1 cellular context compared by ENCODE assay signal in the genomic region with DNA sequence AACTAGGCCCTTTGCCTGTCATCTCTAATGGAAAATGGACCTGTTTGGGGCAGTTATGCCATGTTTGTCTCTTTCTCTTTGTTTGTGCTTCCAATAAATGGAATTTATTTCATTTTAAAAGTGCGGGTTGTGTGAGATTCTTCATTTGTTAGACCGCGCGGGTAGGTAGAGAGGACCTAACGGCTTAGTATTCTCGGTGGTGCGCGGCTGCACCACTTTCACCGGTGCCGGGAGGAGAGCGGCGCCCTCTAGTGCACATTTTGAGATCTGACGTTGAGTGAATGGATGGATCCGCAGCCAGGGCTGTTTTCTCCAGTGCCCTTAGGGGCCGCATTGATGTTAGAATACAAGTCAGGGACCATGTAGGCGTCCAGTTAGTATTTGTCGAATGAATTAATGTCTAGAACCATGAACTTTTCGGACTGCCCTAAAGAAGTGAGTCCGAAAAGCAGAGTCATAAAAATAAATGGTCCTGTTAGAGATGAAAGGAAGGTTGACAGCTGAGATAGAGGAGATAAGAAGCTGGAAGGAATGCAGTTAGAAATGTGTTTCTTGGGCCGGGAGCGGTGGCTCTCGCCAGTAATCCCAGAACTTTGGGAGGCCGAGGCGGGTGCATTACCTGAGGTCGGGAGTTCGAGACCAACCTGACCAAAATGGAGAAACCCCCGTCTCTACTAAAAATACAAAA.
A peak's percentile ranks its signal among the peaks of the same experiment; 100 is the strongest.
TF ChIP-seq lines count a peak whose summit lies in the region.

No MANE protein-coding gene starts in this region.

TF ChIP-seq in K562, 482 proteins besides CTCF, POLR2A, EP300 and RAD21 (continued from another document and continues in another):
- TF ChIP-seq, protein P1, sequence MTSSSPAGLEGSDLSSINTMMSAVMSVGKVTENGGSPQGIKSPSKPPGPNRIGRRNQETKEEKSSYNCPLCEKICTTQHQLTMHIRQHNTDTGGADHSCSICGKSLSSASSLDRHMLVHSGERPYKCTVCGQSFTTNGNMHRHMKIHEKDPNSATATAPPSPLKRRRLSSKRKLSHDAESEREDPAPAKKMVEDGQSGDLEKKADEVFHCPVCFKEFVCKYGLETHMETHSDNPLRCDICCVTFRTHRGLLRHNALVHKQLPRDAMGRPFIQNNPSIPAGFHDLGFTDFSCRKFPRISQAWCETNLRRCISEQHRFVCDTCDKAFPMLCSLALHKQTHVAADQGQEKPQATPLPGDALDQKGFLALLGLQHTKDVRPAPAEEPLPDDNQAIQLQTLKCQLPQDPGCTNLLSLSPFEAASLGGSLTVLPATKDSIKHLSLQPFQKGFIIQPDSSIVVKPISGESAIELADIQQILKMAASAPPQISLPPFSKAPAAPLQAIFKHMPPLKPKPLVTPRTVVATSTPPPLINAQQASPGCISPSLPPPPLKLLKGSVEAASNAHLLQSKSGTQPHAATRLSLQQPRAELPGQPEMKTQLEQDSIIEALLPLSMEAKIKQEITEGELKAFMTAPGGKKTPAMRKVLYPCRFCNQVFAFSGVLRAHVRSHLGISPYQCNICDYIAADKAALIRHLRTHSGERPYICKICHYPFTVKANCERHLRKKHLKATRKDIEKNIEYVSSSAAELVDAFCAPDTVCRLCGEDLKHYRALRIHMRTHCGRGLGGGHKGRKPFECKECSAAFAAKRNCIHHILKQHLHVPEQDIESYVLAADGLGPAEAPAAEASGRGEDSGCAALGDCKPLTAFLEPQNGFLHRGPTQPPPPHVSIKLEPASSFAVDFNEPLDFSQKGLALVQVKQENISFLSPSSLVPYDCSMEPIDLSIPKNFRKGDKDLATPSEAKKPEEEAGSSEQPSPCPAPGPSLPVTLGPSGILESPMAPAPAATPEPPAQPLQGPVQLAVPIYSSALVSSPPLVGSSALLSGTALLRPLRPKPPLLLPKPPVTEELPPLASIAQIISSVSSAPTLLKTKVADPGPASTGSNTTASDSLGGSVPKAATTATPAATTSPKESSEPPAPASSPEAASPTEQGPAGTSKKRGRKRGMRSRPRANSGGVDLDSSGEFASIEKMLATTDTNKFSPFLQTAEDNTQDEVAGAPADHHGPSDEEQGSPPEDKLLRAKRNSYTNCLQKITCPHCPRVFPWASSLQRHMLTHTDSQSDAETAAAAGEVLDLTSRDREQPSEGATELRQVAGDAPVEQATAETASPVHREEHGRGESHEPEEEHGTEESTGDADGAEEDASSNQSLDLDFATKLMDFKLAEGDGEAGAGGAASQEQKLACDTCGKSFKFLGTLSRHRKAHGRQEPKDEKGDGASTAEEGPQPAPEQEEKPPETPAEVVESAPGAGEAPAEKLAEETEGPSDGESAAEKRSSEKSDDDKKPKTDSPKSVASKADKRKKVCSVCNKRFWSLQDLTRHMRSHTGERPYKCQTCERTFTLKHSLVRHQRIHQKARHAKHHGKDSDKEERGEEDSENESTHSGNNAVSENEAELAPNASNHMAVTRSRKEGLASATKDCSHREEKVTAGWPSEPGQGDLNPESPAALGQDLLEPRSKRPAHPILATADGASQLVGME (CRISPR knock-in tag; IDR thresholded peaks at IDR 0.05), result peak; percentile 71; the same call in 1 of the 2 replicates
- TF ChIP-seq MYNN (IDR thresholded peaks at IDR 0.05) (peak; percentile 61; the same call in 1 of the 2 replicates), MYNN (CRISPR knock-in tag; IDR thresholded peaks at IDR 0.05) (no peak), LCOR (CRISPR knock-in tag; IDR thresholded peaks at IDR 0.05) (peak; percentile 65), SOX6 (IDR thresholded peaks at IDR 0.05) (0 out of 2 replicates have a peak, but pooled peaks have one; percentile 52), ZNF263 (CRISPR knock-in tag; IDR thresholded peaks at IDR 0.05; ENCODE audit: borderline replicate concordance) (peak; percentile 48; the same call in 1 of the 2 replicates), L3MBTL2 (IDR thresholded peaks at IDR 0.05) (peak; percentile 62), NR2F6 (CRISPR knock-in tag; IDR thresholded peaks at IDR 0.05) (no peak), SMC3 (conservative IDR thresholded peaks at IDR 0.05; ENCODE audit: insufficient read depth, low read depth, low read length) (peak; percentile 96), HNRNPLL (IDR thresholded peaks at IDR 0.05; ENCODE audit: low read depth, low read length, poor library complexity, severe bottlenecking) (peak; percentile 81), RCOR1 (IDR thresholded peaks at IDR 0.05; ENCODE audit: borderline replicate concordance in 1 of 2, low read depth in 2 of 2, low read length in 2 of 2) (peak in 1 of 2 experiments; percentile 91; a peak in 2 of 4 replicates), BRD9 (IDR thresholded peaks at IDR 0.05; ENCODE audit: low read depth, partially characterized antibody) (peak; percentile 53), NBN (IDR thresholded peaks at IDR 0.05; ENCODE audit: low read depth) (peak; percentile 47; the same call in 1 of the 2 replicates), TBP (optimal IDR thresholded peaks at IDR 0.05; ENCODE audit: low read depth, low read length) (peak; percentile 27), MYBL2 (IDR thresholded peaks at IDR 0.05; ENCODE audit: low read depth) (peak; percentile 50; the same call in 1 of the 2 replicates), MYBL2 (CRISPR knock-in tag; IDR thresholded peaks at IDR 0.05; ENCODE audit: borderline replicate concordance) (no peak), PHB2 (IDR thresholded peaks at IDR 0.05; ENCODE audit: low read depth) (no peak), NRF1 (conservative IDR thresholded peaks at IDR 0.05 in 1 of 2, IDR thresholded peaks at IDR 0.05 in 1 of 2) (peak; percentile 55 to 62; a peak in 3 of 4 replicates), ZZZ3 (IDR thresholded peaks at IDR 0.05) (no peak), MTA3 (IDR thresholded peaks at IDR 0.05; ENCODE audit: borderline replicate concordance) (peak; percentile 60; the same call in 1 of the 2 replicates), MYC (IDR thresholded peaks at IDR 0.05; ENCODE audit: low read depth, low read length) (peak; percentile 68; the same call in 1 of the 2 replicates), MYC (CRISPR knock-in tag; IDR thresholded peaks at IDR 0.05; ENCODE audit: borderline replicate concordance, low read depth) (no peak), YY1 (IDR thresholded peaks at IDR 0.05; ENCODE audit: borderline replicate concordance in 1 of 3, control insufficient read depth in 1 of 3, extremely low read depth in 1 of 3, insufficient read depth in 3 of 3, insufficient read length in 1 of 3, insufficient replicate concordance in 2 of 3, low read depth in 1 of 3, low read length in 2 of 3) (peak in 2 of 3 experiments; percentile 32 to 52), TOE1 (IDR thresholded peaks at IDR 0.05; ENCODE audit: borderline replicate concordance) (peak; percentile 59; the same call in 1 of the 2 replicates), TOE1 (CRISPR knock-in tag; IDR thresholded peaks at IDR 0.05; ENCODE audit: borderline replicate concordance, low read depth) (no peak), SMARCA4 (IDR thresholded peaks at IDR 0.05) (0 out of 2 replicates have a peak, but pooled peaks have one; percentile 12), KDM4B (IDR thresholded peaks at IDR 0.05; ENCODE audit: borderline replicate concordance in 2 of 2, low read depth in 1 of 2) (no peak), ZFP36 (IDR thresholded peaks at IDR 0.05; ENCODE audit: low read depth, low read length, partially characterized antibody) (peak; percentile 41)
- TF ChIP-seq, protein P2, sequence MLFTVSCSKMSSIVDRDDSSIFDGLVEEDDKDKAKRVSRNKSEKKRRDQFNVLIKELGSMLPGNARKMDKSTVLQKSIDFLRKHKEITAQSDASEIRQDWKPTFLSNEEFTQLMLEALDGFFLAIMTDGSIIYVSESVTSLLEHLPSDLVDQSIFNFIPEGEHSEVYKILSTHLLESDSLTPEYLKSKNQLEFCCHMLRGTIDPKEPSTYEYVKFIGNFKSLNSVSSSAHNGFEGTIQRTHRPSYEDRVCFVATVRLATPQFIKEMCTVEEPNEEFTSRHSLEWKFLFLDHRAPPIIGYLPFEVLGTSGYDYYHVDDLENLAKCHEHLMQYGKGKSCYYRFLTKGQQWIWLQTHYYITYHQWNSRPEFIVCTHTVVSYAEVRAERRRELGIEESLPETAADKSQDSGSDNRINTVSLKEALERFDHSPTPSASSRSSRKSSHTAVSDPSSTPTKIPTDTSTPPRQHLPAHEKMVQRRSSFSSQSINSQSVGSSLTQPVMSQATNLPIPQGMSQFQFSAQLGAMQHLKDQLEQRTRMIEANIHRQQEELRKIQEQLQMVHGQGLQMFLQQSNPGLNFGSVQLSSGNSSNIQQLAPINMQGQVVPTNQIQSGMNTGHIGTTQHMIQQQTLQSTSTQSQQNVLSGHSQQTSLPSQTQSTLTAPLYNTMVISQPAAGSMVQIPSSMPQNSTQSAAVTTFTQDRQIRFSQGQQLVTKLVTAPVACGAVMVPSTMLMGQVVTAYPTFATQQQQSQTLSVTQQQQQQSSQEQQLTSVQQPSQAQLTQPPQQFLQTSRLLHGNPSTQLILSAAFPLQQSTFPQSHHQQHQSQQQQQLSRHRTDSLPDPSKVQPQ (CRISPR knock-in tag; IDR thresholded peaks at IDR 0.05; ENCODE audit: borderline replicate concordance), result 0 out of 2 replicates have a peak, but pooled peaks have one; percentile 12
- TF ChIP-seq, protein P3, sequence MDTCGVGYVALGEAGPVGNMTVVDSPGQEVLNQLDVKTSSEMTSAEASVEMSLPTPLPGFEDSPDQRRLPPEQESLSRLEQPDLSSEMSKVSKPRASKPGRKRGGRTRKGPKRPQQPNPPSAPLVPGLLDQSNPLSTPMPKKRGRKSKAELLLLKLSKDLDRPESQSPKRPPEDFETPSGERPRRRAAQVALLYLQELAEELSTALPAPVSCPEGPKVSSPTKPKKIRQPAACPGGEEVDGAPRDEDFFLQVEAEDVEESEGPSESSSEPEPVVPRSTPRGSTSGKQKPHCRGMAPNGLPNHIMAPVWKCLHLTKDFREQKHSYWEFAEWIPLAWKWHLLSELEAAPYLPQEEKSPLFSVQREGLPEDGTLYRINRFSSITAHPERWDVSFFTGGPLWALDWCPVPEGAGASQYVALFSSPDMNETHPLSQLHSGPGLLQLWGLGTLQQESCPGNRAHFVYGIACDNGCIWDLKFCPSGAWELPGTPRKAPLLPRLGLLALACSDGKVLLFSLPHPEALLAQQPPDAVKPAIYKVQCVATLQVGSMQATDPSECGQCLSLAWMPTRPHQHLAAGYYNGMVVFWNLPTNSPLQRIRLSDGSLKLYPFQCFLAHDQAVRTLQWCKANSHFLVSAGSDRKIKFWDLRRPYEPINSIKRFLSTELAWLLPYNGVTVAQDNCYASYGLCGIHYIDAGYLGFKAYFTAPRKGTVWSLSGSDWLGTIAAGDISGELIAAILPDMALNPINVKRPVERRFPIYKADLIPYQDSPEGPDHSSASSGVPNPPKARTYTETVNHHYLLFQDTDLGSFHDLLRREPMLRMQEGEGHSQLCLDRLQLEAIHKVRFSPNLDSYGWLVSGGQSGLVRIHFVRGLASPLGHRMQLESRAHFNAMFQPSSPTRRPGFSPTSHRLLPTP (IDR thresholded peaks at IDR 0.05; ENCODE audit: borderline replicate concordance, extremely low read depth, insufficient read length), result no peak
- TF ChIP-seq, protein P4, sequence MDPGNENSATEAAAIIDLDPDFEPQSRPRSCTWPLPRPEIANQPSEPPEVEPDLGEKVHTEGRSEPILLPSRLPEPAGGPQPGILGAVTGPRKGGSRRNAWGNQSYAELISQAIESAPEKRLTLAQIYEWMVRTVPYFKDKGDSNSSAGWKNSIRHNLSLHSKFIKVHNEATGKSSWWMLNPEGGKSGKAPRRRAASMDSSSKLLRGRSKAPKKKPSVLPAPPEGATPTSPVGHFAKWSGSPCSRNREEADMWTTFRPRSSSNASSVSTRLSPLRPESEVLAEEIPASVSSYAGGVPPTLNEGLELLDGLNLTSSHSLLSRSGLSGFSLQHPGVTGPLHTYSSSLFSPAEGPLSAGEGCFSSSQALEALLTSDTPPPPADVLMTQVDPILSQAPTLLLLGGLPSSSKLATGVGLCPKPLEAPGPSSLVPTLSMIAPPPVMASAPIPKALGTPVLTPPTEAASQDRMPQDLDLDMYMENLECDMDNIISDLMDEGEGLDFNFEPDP (CRISPR knock-in tag; IDR thresholded peaks at IDR 0.05), result no peak
- TF ChIP-seq, protein P5, sequence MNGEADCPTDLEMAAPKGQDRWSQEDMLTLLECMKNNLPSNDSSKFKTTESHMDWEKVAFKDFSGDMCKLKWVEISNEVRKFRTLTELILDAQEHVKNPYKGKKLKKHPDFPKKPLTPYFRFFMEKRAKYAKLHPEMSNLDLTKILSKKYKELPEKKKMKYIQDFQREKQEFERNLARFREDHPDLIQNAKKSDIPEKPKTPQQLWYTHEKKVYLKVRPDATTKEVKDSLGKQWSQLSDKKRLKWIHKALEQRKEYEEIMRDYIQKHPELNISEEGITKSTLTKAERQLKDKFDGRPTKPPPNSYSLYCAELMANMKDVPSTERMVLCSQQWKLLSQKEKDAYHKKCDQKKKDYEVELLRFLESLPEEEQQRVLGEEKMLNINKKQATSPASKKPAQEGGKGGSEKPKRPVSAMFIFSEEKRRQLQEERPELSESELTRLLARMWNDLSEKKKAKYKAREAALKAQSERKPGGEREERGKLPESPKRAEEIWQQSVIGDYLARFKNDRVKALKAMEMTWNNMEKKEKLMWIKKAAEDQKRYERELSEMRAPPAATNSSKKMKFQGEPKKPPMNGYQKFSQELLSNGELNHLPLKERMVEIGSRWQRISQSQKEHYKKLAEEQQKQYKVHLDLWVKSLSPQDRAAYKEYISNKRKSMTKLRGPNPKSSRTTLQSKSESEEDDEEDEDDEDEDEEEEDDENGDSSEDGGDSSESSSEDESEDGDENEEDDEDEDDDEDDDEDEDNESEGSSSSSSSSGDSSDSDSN (IDR thresholded peaks at IDR 0.05; ENCODE audit: borderline replicate concordance in 1 of 2, low read depth in 2 of 2, low read length in 2 of 2), result peak; percentile 46 to 80; a peak in 2 of 4 replicates
- TF ChIP-seq, protein P6, sequence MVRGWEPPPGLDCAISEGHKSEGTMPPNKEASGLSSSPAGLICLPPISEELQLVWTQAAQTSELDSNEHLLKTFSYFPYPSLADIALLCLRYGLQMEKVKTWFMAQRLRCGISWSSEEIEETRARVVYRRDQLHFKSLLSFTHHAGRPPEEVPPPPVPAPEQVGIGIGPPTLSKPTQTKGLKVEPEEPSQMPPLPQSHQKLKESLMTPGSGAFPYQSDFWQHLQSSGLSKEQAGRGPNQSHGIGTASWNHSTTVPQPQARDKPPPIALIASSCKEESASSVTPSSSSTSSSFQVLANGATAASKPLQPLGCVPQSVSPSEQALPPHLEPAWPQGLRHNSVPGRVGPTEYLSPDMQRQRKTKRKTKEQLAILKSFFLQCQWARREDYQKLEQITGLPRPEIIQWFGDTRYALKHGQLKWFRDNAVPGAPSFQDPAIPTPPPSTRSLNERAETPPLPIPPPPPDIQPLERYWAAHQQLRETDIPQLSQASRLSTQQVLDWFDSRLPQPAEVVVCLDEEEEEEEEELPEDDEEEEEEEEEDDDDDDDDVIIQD (CRISPR knock-in tag; IDR thresholded peaks at IDR 0.05), result no peak
